ENCODE assay signal across 7 cellular contexts in the genomic region with DNA sequence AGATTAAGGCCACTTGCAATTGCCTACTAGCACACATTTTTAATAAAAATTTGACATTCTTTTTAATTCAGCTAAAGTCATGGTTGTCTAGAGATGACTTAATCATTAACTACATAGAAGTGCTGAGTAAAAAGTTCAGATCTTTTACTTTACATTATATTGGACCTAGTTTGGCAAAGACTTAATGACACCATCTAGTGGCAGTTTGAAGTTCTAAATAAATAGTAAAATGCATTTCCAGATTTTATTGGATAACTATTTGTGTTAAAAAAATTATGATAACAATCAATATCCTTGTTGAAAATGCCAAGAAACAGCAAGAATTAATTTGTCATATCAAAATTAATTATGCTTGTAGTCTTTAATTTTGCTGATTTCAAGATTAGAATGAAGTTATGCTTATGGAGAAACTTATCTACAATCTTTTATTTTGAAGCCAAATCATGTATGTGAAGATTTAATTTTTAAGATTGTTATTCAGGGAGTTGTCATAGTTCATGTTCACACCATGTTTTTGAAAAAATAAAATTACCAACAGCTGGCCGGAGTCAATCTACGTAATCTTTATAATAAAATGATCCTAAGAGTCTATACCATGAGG.
DNase-seq lines count a peak whose midpoint lies in the region; ATAC-seq and TF ChIP-seq lines count a peak whose summit lies in the region.

No MANE protein-coding gene starts in this region.

- H3K4me3 ChIP-seq in Loucy (ENCODE audit: low read length, poor library complexity, severe bottlenecking) (no peak overlapping the region), mammary epithelial cell (replicated peaks in 1 of 3; ENCODE audit: insufficient read depth in 1 of 3, low read depth in 2 of 3, low read length in 3 of 3) (no peak overlapping the region)

- H3K36me3 ChIP-seq in Loucy (ENCODE audit: insufficient read depth, low read length) (no peaks in the 10 kb centered on the region), mammary epithelial cell (ENCODE audit: insufficient read depth, low read length) (no peaks in the 10 kb centered on the region)

- H3K4me3 Mint-ChIP-seq in osteocyte (ENCODE audit: unreplicated experiment), result no peak overlapping the region

- dilution Hi-C loops in mammary epithelial cell (cut with HindIII; ENCODE audit: low sequenced_read_pairs), result no loop called here

- H2AFZ ChIP-seq in Loucy (ENCODE audit: low read length) (no peak overlapping the region), mammary epithelial cell (ENCODE audit: low read depth, low read length) (no peak overlapping the region)

- no peaks in the 10 kb centered on the region for H4K20me1 ChIP-seq in Loucy (ENCODE audit: insufficient read depth, low read length, poor library complexity, severe bottlenecking)
- no peaks in the 10 kb centered on the region for H4K20me1 ChIP-seq in mammary epithelial cell (ENCODE audit: insufficient read depth, low read length)

- intact Hi-C loops in mammary epithelial cell (cut with micrococcal nuclease), result loop anchor here (1.0 to 10.0 kb wide), 4 partner anchors 555 to 957 kb away; no protein-coding TSS in a partner anchor

- no peaks in the 10 kb centered on the region for H3K27me3 Mint-ChIP-seq in osteocyte (ENCODE audit: unreplicated experiment)

- H3K27ac ChIP-seq in mammary epithelial cell (ENCODE audit: insufficient read depth, low read depth, low read length), result no peak overlapping the region

- no peaks in the 10 kb centered on the region for H3K9me3 Mint-ChIP-seq in osteocyte (ENCODE audit: unreplicated experiment)

- no peaks in the 10 kb centered on the region for H3F3A ChIP-seq in Loucy (ENCODE audit: low read depth)

- no peak for DNase-seq in mammary epithelial cell
- no peak for DNase-seq in osteocyte (ENCODE audit: extremely low spot score, unreplicated experiment)
- no peak for DNase-seq in globus pallidus (ENCODE audit: low spot score)

- no peaks in the 10 kb centered on the region for H3K9me2 ChIP-seq in Loucy (replicated peaks; ENCODE audit: low read depth, low read length)

- in situ Hi-C loops in mammary epithelial cell (cut with MboI; ENCODE audit: low sequenced_read_pairs in 2 of 2), result loop anchor here in 1 of 2 donors (25.0 kb wide), 1 partner anchor 967 kb away; no protein-coding TSS in a partner anchor

- no peak overlapping the region for H3K9ac ChIP-seq in Loucy (ENCODE audit: low read depth, low read length, poor library complexity, severe bottlenecking)
- no peak overlapping the region for H3K9ac ChIP-seq in mammary epithelial cell (ENCODE audit: insufficient read depth, low read length)

- H3K4me1 ChIP-seq in Loucy (ENCODE audit: insufficient read depth, low read length, poor library complexity, severe bottlenecking) (no peaks in the 10 kb centered on the region), mammary epithelial cell (ENCODE audit: insufficient read depth, low read length) (no peaks in the 10 kb centered on the region)

- 0 out of 2 replicates have a peak, but pooled peaks have one; percentile 9 for TF ChIP-seq CTCF in GM12874 (IDR thresholded peaks at IDR 0.05; ENCODE audit: insufficient read depth, low read depth, low read length)
- peak; percentile 58 for TF ChIP-seq CTCF in Loucy (conservative IDR thresholded peaks at IDR 0.05; ENCODE audit: low read length)
- peak; percentile 57 to 59 for TF ChIP-seq CTCF in mammary epithelial cell (conservative IDR thresholded peaks at IDR 0.05 in 1 of 2, IDR thresholded peaks at IDR 0.05 in 1 of 2; ENCODE audit: extremely low read depth in 1 of 2, insufficient read depth in 1 of 2, low read depth in 1 of 2, low read length in 2 of 2)
- peak; percentile 63 for TF ChIP-seq CTCF in osteocyte (IDR thresholded peaks at IDR 0.05)

- ATAC-seq in GM21737 (IDR thresholded peaks at IDR 0.05; ENCODE audit: unreplicated experiment) (no peak), HG02840 (IDR thresholded peaks at IDR 0.05; ENCODE audit: low FRiP score, unreplicated experiment) (no peak)

- no peak overlapping the region for H3K27ac Mint-ChIP-seq in osteocyte (ENCODE audit: unreplicated experiment)

- H3K4me2 ChIP-seq in Loucy (ENCODE audit: low read depth, low read length, poor library complexity, severe bottlenecking) (no peak overlapping the region), mammary epithelial cell (ENCODE audit: insufficient read depth, low read depth, low read length) (no peak overlapping the region)

- CTCF ChIA-PET in mammary epithelial cell (lab: Charles Lee; ENCODE audit: low non-redundant PET), result no interaction called here

- 87% methylated on average over 2 of the region's 2 CpGs for WGBS in mammary epithelial cell (ENCODE audit: low coverage, missing lambda C conversion rate)

- H3K79me2 ChIP-seq in Loucy (ENCODE audit: insufficient read depth, low read length) (no peaks in the 10 kb centered on the region), mammary epithelial cell (ENCODE audit: insufficient read depth, low read length) (no peaks in the 10 kb centered on the region)

- no peaks in the 10 kb centered on the region for H3K27me3 ChIP-seq in Loucy (ENCODE audit: insufficient read depth, low read length, poor library complexity, severe bottlenecking)
- H3K27me3 ChIP-seq in mammary epithelial cell (ENCODE audit: insufficient read depth, low read length), result no peaks in the 10 kb centered on the region

- no peaks in the 10 kb centered on the region for H3K4me1 Mint-ChIP-seq in osteocyte (ENCODE audit: unreplicated experiment)

- no peaks in the 10 kb centered on the region for H3K36me3 Mint-ChIP-seq in osteocyte (ENCODE audit: unreplicated experiment)

- H3K9me3 ChIP-seq in Loucy (ENCODE audit: insufficient read depth, low read depth, low read length) (no peaks in the 10 kb centered on the region), mammary epithelial cell (replicated peaks; ENCODE audit: insufficient read depth, low read length) (no peaks in the 10 kb centered on the region)

- BruUV-seq in mammary epithelial cell (replicated peaks; lab: Mats Ljungman, UMichigan), result no TSS peak

Comparison
In these comparisons a context has a peak if more than half of its experiments do, and no peak if none do; other contexts are left out.
1. CTCF ChIP-seq: peak in every context shown above with its lines; median percentile 63 in osteocyte; 58 in Loucy; 58 in mammary epithelial cell; 9 in GM12874.